In the genomic region with DNA sequence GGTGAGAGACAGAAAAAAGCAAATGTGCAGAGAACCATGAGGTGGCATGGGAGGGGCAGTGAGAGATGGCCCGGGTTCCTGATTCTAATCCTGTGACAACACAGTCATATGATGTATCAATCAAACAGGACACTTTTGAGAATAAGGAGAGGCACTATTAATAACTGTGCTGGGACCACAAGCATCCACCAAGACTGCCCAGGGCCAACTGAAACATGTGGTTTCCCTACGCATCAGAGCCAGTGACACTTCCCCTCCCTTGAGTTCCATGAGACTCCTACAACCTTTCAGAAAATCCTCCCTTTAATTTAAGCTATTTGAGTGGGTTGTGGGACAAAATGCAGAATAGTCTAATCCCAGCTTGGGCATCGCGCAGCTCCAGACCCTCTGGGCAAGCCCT, we compare ENCODE assay signal across 9 cellular contexts. TPM values are rescaled to one million over a fixed set of nuclear protein-coding genes. Genes with fewer than 3 reads are reported as not detected.
A peak's percentile ranks its signal among the peaks of the same experiment; 100 is the strongest.
DNase-seq lines count a peak whose midpoint lies in the region; ATAC-seq and TF ChIP-seq lines count a peak whose summit lies in the region.
"Had no signal": no experiment of that assay in that cellular context is flagged by ENCODE, and none has a peak within 500 bp of the region (broad histone marks: within the 10 kb centered on the region; RNA-seq: fewer than 3 reads in every experiment).

No MANE protein-coding gene starts in this region.

- H3K4me1 Mint-ChIP-seq in activated naive CD8-positive, alpha-beta T cell treated with anti-CD3 and anti-CD28 coated beads for 36 hours = peaks cover 62% of the 10 kb centered on the region

- H3K36me3 ChIP-seq in testis (ENCODE audit: low read depth, missing control alignments) = no peaks in the 10 kb centered on the region

- no peak overlapping the region for H3K4me3 ChIP-seq in testis

- H3K27me3 Mint-ChIP-seq in activated naive CD8-positive, alpha-beta T cell treated with anti-CD3 and anti-CD28 coated beads for 36 hours = no peaks in the 10 kb centered on the region

- no peaks in the 10 kb centered on the region for H3K27me3 ChIP-seq in testis

- H3K9me3 Mint-ChIP-seq in activated naive CD8-positive, alpha-beta T cell treated with anti-CD3 and anti-CD28 coated beads for 36 hours = no peaks in the 10 kb centered on the region

- peak overlapping the region in 1 of 2 donors; percentile 76 for H3K27ac ChIP-seq in testis

- H3K4me1 ChIP-seq in testis = peaks cover 77% of the 10 kb centered on the region

- ATAC-seq in HG02938 (IDR thresholded peaks at IDR 0.05; ENCODE audit: unreplicated experiment) (no peak), HG03175 (IDR thresholded peaks at IDR 0.05; ENCODE audit: unreplicated experiment) (no peak), GM21529 (IDR thresholded peaks at IDR 0.05; ENCODE audit: unreplicated experiment) (no peak)

- DNase-seq in A172 (ENCODE audit: low spot score) (peak; percentile 72), GM04503 (ENCODE audit: low read depth) (peak; percentile 59), myocyte (ENCODE audit: low read depth) (peak; percentile 91), testis (no peak)
- DNase-seq in activated naive CD8-positive, alpha-beta T cell treated with anti-CD3 and anti-CD28 coated beads for 36 hours = no peak
- DNase-seq: NCI-H1930 had no signal

- TF ChIP-seq CTCF in testis (IDR thresholded peaks at IDR 0.05) = no peak

- TF ChIP-seq POLR2A in testis (IDR thresholded peaks at IDR 0.05) = no peak

- no peak overlapping the region for H3K4me3 Mint-ChIP-seq in activated naive CD8-positive, alpha-beta T cell treated with anti-CD3 and anti-CD28 coated beads for 36 hours

- H3K27ac Mint-ChIP-seq in activated naive CD8-positive, alpha-beta T cell treated with anti-CD3 and anti-CD28 coated beads for 36 hours = peak overlapping the region; percentile 26

- intact Hi-C loops in testis (cut with DNase I; ENCODE audit: low total_unique reads) = no loop called here

- no peaks in the 10 kb centered on the region for H3K36me3 Mint-ChIP-seq in activated naive CD8-positive, alpha-beta T cell treated with anti-CD3 and anti-CD28 coated beads for 36 hours

- WGBS in testis, 2 donors = 71 to 76% methylated on average over 4 of the region's 4 CpGs

- no peaks in the 10 kb centered on the region for H3K9me3 ChIP-seq in testis

RNA-seq across cellular contexts. Expression of gene SH3BP5, which starts 17.4 kb away (rescaled TPM):
- total RNA-seq in A172 (2014; rRNA removed; shearing (Covaris generic)) = 85.4 and 90.2 TPM in 2 replicates
- total RNA-seq in activated naive CD8-positive, alpha-beta T cell treated with anti-CD3 and anti-CD28 coated beads for 36 hours = 1 to 10 TPM; 2.4 TPM
- total RNA-seq in myocyte = 12.2 and 13.6 TPM in 2 replicates
- polyA plus RNA-seq in myocyte (2012) = 40.8 TPM
- total RNA-seq in testis = 100 to 1,000 TPM; 102 to 126 TPM
- polyA plus RNA-seq in testis (ENCODE audit: insufficient read depth, low read depth, low replicate concordance) = 86.7 TPM

Comparison
In these comparisons a context has a peak if more than half of its experiments do, and no peak if none do; other contexts are left out.
1. DNase-seq: peak in A172 (single experiment), GM04503 (single experiment) and myocyte (single experiment); none in activated naive CD8-positive, alpha-beta T cell treated with anti-CD3 and anti-CD28 coated beads for 36 hours (single experiment) and testis (single experiment).